Comparison of ENCODE assay signal across 20 cellular contexts in genomic region chr12:24223926-24224325, GRCh38.
DNase-seq lines count a peak whose midpoint lies in the region; FAIRE-seq and TF ChIP-seq lines count a peak whose summit lies in the region.
"Had no signal": no experiment of that assay in that cellular context is flagged by ENCODE, and none has a peak within 500 bp of the region (broad histone marks: within the 10 kb centered on the region; RNA-seq: fewer than 3 reads in every experiment).

No MANE protein-coding gene starts in this region.

- H3K9me1 ChIP-seq in keratinocyte (ENCODE audit: control insufficient read depth, extremely low read depth, insufficient read depth, low read length), result no peaks in the 10 kb centered on the region

- no peak overlapping the region for H3K4me2 ChIP-seq in keratinocyte (ENCODE audit: control insufficient read depth, extremely low read depth, insufficient read depth, low read depth, low read length)

- dilution Hi-C loops in keratinocyte (cut with MboI; ENCODE audit: extremely low pct_ligation_motif_present, low sequenced_read_pairs), result no loop called here

- no peak overlapping the region for H2AFZ ChIP-seq in keratinocyte (ENCODE audit: control insufficient read depth, low read length)

- no peaks in the 10 kb centered on the region for H3K36me3 ChIP-seq in SJSA1
- H3K36me3 ChIP-seq in endocrine pancreas (ENCODE audit: control insufficient read depth, insufficient read depth, low read length), result no peaks in the 10 kb centered on the region
- no peaks in the 10 kb centered on the region for H3K36me3 ChIP-seq in keratinocyte (ENCODE audit: control insufficient read depth in 2 of 2, extremely low read depth in 1 of 2, insufficient read depth in 2 of 2, low read length in 2 of 2)
- no peaks in the 10 kb centered on the region for H3K36me3 ChIP-seq in thyroid gland
- H3K36me3 ChIP-seq: BE2C had no signal

- TF ChIP-seq CTCF in keratinocyte (optimal IDR thresholded peaks at IDR 0.05 in 1 of 3, IDR thresholded peaks at IDR 0.05 in 1 of 3, conservative IDR thresholded peaks at IDR 0.05 in 1 of 3; ENCODE audit: extremely low read depth in 1 of 3, insufficient read depth in 2 of 3, low read length in 3 of 3), result no peak
- no peak for TF ChIP-seq CTCF in thyroid gland (IDR thresholded peaks at IDR 0.05)
- no peak for TF ChIP-seq CTCF in foreskin fibroblast (IDR thresholded peaks at IDR 0.05; ENCODE audit: low read depth, low read length)

- peak overlapping the region; percentile 63; the same call in 1 of the 2 replicates for H3K27ac ChIP-seq in SJSA1
- H3K27ac ChIP-seq in keratinocyte (ENCODE audit: control insufficient read depth, insufficient read depth, low read length), result peak overlapping the region; percentile 67
- no peak overlapping the region for H3K27ac ChIP-seq in thyroid gland

- FAIRE-seq in keratinocyte (lab: Jason Lieb, UNC) (no peak), urothelium cell line (lab: Jason Lieb, UNC) (peak; percentile 46)
- FAIRE-seq: G401.6, GM12891, GM18507, HTR-8/SVneo had no signal

- no peak overlapping the region for H3K9ac ChIP-seq in endocrine pancreas (ENCODE audit: control insufficient read depth, insufficient read depth, low read length)
- H3K9ac ChIP-seq in keratinocyte (ENCODE audit: control insufficient read depth, extremely low read depth, insufficient read depth, low read length), result no peak overlapping the region

- H3K4me3 ChIP-seq in SJSA1 (no peak overlapping the region), endocrine pancreas (ENCODE audit: control insufficient read depth, insufficient read depth, low read length) (peak overlapping the region; percentile 40), keratinocyte (ENCODE audit: control insufficient read depth in 2 of 3, extremely low read depth in 1 of 3, insufficient read depth in 2 of 3, low read depth in 1 of 3, low read length in 3 of 3) (no peak overlapping the region), thyroid gland (replicated peaks in 1 of 3) (no peak overlapping the region), foreskin fibroblast (ENCODE audit: low read depth in 1 of 2, low read length in 2 of 2) (no peak overlapping the region)

- WGBS in thyroid gland, 2 donors, result 91 to 93% methylated on average over 9 of the region's 9 CpGs

- TF ChIP-seq POLR2A in thyroid gland (IDR thresholded peaks at IDR 0.05), result no peak

- intact Hi-C loops in thyroid gland (cut with DNase I), result no loop called here

- H3K27me3 ChIP-seq in SJSA1 (replicated peaks) (no peaks in the 10 kb centered on the region), endocrine pancreas (ENCODE audit: control insufficient read depth, insufficient read depth, low read length) (no peaks in the 10 kb centered on the region), keratinocyte (ENCODE audit: control insufficient read depth, extremely low read depth, insufficient read depth, low read length) (no peaks in the 10 kb centered on the region), thyroid gland (no peaks in the 10 kb centered on the region)
- H3K27me3 ChIP-seq: BE2C had no signal

- DNase-seq in SJSA1 (ENCODE audit: low read depth in 1 of 2, low spot score in 2 of 2), result no peak
- DNase-seq in keratinocyte (ENCODE audit: low read depth, low spot score), result no peak
- no peak for DNase-seq in urothelium cell line (ENCODE audit: low spot score)
- DNase-seq in thyroid gland, result no peak
- DNase-seq in foreskin fibroblast, result no peak
- no peak for DNase-seq in NCI-H510A (lab: John Stamatoyannopoulos, UW)
- DNase-seq: ACHN; BE2C; C1 segment of cervical spinal cord; CD4-positive, CD25-positive, alpha-beta regulatory T cell; CD8-positive, alpha-beta memory T cell; COR-L47; DMS 273 treated with DMSO at 0.1 percent for 48 hours; GOT3; H9 had no signal

- H3K9me3 ChIP-seq in SJSA1 (replicated peaks) (no peaks in the 10 kb centered on the region), endocrine pancreas (ENCODE audit: control insufficient read depth, low read length) (no peaks in the 10 kb centered on the region), keratinocyte (ENCODE audit: control insufficient read depth, low read depth, low read length) (no peaks in the 10 kb centered on the region), thyroid gland (no peaks in the 10 kb centered on the region)
- H3K9me3 ChIP-seq: BE2C had no signal

- no peaks in the 10 kb centered on the region for H4K20me1 ChIP-seq in keratinocyte (ENCODE audit: control insufficient read depth, extremely low read depth, insufficient read depth, low read length)

- H3K4me1 ChIP-seq in SJSA1 (replicated peaks) (peaks cover 22% of the 10 kb centered on the region), endocrine pancreas (ENCODE audit: control insufficient read depth, insufficient read depth, low read length) (peaks cover 21% of the 10 kb centered on the region), keratinocyte (ENCODE audit: control insufficient read depth, extremely low read depth, insufficient read depth, low read length) (peaks cover 26% of the 10 kb centered on the region), thyroid gland (peaks cover 0 to 9% of the 10 kb centered on the region in 2 donors)
- H3K4me1 ChIP-seq: BE2C had no signal

- no peaks in the 10 kb centered on the region for H3K79me2 ChIP-seq in keratinocyte (ENCODE audit: control insufficient read depth, insufficient read depth, low read length)

Comparison
In these comparisons a context has a peak if more than half of its experiments do, and no peak if none do; other contexts are left out.
1. H3K27ac ChIP-seq: peak in SJSA1 (single experiment) and keratinocyte (single experiment); none in thyroid gland (0 of 3).